Comparison of ENCODE assay signal across 8 cellular contexts in the genomic region with DNA sequence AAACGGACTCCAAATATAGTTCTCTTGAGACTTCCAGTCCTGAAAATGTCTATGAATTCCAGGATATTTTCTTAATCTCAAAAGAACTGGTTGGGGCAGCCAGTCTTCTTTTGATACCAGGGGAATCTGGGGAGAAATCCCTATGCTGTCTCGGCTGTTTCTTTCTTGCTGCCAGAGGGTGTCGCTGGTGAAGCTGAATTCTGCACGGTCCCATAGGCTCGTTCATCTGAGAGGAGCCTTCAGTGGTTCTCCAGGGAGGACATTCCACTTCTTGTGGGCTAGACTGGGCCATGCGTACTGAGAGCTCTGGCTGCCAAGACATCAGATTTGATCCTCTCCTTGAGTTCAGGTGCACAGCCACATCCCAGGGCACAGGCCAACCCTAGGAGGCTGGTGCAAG.
DNase-seq lines count a peak whose midpoint lies in the region; ATAC-seq lines count a peak whose summit lies in the region.

No MANE protein-coding gene starts in this region.

- intact Hi-C loops in activated CD4-positive, alpha-beta T cell treated with anti-CD3 and anti-CD28 coated beads, Interleukin-2, amount 10 ng/mL, durations not matched to agents 24 days and 14 days (cut with micrococcal nuclease), result no loop called here

- no peak for ATAC-seq in naive thymus-derived CD8-positive, alpha-beta T cell

- peaks cover 30% of the 10 kb centered on the region for H3K27me3 Mint-ChIP-seq in activated T-cell treated with anti-CD3 and anti-CD28 coated beads, Interleukin-2, amount 50 U/mL, for 24 hours
- H3K27me3 Mint-ChIP-seq in naive thymus-derived CD8-positive, alpha-beta T cell, result peaks cover 10 to 18% (median 10%) of the 10 kb centered on the region in 5 donors
- H3K27me3 Mint-ChIP-seq in activated CD4-positive, alpha-beta T cell treated with anti-CD3 and anti-CD28 coated beads, Interleukin-2, amount 10 ng/mL, durations not matched to agents 24 days and 14 days, result peaks cover 15% of the 10 kb centered on the region

- no peaks in the 10 kb centered on the region for H3K36me3 Mint-ChIP-seq in activated T-cell treated with anti-CD3 and anti-CD28 coated beads, Interleukin-2, amount 50 U/mL, for 24 hours (ENCODE audit: low read depth)
- H3K36me3 Mint-ChIP-seq in naive thymus-derived CD8-positive, alpha-beta T cell, result no peaks in the 10 kb centered on the region
- no peaks in the 10 kb centered on the region for H3K36me3 Mint-ChIP-seq in activated CD4-positive, alpha-beta T cell treated with anti-CD3 and anti-CD28 coated beads, Interleukin-2, amount 10 ng/mL, durations not matched to agents 24 days and 14 days (ENCODE audit: low read depth)

- H3K4me3 Mint-ChIP-seq in activated T-cell treated with anti-CD3 and anti-CD28 coated beads, Interleukin-2, amount 50 U/mL, for 24 hours, result no peak overlapping the region
- no peak overlapping the region for H3K4me3 Mint-ChIP-seq in naive thymus-derived CD8-positive, alpha-beta T cell
- H3K4me3 Mint-ChIP-seq in activated CD4-positive, alpha-beta T cell treated with anti-CD3 and anti-CD28 coated beads, Interleukin-2, amount 10 ng/mL, durations not matched to agents 24 days and 14 days, result no peak overlapping the region

- H3K27ac Mint-ChIP-seq in activated T-cell treated with anti-CD3 and anti-CD28 coated beads, Interleukin-2, amount 50 U/mL, for 24 hours, result no peak overlapping the region
- H3K27ac Mint-ChIP-seq in naive thymus-derived CD8-positive, alpha-beta T cell, result no peak overlapping the region
- H3K27ac Mint-ChIP-seq in activated CD4-positive, alpha-beta T cell treated with anti-CD3 and anti-CD28 coated beads, Interleukin-2, amount 10 ng/mL, durations not matched to agents 24 days and 14 days, result no peak overlapping the region

- no peaks in the 10 kb centered on the region for H3K4me1 Mint-ChIP-seq in activated T-cell treated with anti-CD3 and anti-CD28 coated beads, Interleukin-2, amount 50 U/mL, for 24 hours (ENCODE audit: low read depth)
- no peaks in the 10 kb centered on the region for H3K4me1 Mint-ChIP-seq in naive thymus-derived CD8-positive, alpha-beta T cell
- H3K4me1 Mint-ChIP-seq in activated CD4-positive, alpha-beta T cell treated with anti-CD3 and anti-CD28 coated beads, Interleukin-2, amount 10 ng/mL, durations not matched to agents 24 days and 14 days, result no peaks in the 10 kb centered on the region

- POLR2A ChIA-PET in naive thymus-derived CD8-positive, alpha-beta T cell (lab: Charles Lee), result no interaction called here

- H3K9me3 Mint-ChIP-seq in activated T-cell treated with anti-CD3 and anti-CD28 coated beads, Interleukin-2, amount 50 U/mL, for 24 hours, result no peaks in the 10 kb centered on the region
- H3K9me3 Mint-ChIP-seq in naive thymus-derived CD8-positive, alpha-beta T cell, result no peaks in the 10 kb centered on the region
- H3K9me3 Mint-ChIP-seq in activated CD4-positive, alpha-beta T cell treated with anti-CD3 and anti-CD28 coated beads, Interleukin-2, amount 10 ng/mL, durations not matched to agents 24 days and 14 days, result no peaks in the 10 kb centered on the region

- peak; percentile 25 for DNase-seq in DMS53 treated with DMSO at 0.1 percent for 48 hours (lab: John Stamatoyannopoulos, UW; ENCODE audit: unreplicated experiment)
- DNase-seq in LHCN-M2 (ENCODE audit: low read depth), result peak; percentile 2
- peak; percentile 5 to 62 for DNase-seq in dermis microvascular lymphatic vessel endothelial cell (ENCODE audit: low read depth in 2 of 2)
- peak; percentile 27 for DNase-seq in mucosa of gallbladder (ENCODE audit: low spot score)
- no peak for DNase-seq in activated T-cell treated with anti-CD3 and anti-CD28 coated beads, Interleukin-2, amount 50 U/mL, for 24 hours
- no peak for DNase-seq in naive thymus-derived CD8-positive, alpha-beta T cell
- DNase-seq in NCI-H2029 (lab: John Stamatoyannopoulos, UW), result no peak
- DNase-seq in activated CD4-positive, alpha-beta T cell treated with anti-CD3 and anti-CD28 coated beads, Interleukin-2, amount 10 ng/mL, durations not matched to agents 24 days and 14 days, result no peak

Comparison
In these comparisons a context has a peak if more than half of its experiments do, and no peak if none do; other contexts are left out.
1. DNase-seq: peak in DMS53 treated with DMSO at 0.1 percent for 48 hours (single experiment), LHCN-M2 (single experiment), dermis microvascular lymphatic vessel endothelial cell (2 of 2) and mucosa of gallbladder (single experiment); none in activated T-cell treated with anti-CD3 and anti-CD28 coated beads, Interleukin-2, amount 50 U/mL, for 24 hours (single experiment), naive thymus-derived CD8-positive, alpha-beta T cell (0 of 10), NCI-H2029 (single experiment) and activated CD4-positive, alpha-beta T cell treated with anti-CD3 and anti-CD28 coated beads, Interleukin-2, amount 10 ng/mL, durations not matched to agents 24 days and 14 days (single experiment).